Comparison of ENCODE assay signal across 10 cellular contexts in the genomic region with DNA sequence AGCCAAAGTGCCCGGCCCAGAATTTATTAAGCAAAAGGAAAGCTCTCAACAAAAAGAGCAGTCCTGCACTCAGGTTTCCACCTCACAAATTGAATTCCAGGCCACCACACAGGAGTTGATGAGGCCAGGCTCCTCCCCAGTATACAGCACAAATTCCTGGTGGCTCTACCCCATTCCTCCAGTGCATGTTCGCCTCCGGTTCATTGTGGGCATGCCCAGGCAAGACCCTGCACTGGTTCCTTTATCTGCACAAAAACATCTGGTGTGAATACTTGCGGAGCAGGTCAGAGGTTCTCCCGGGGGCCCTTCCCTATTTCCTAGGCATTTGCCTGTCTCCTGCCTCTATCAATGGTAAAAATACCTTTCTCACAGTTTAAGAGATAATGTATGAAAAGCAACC.
DNase-seq lines count a peak whose midpoint lies in the region; ATAC-seq and TF ChIP-seq lines count a peak whose summit lies in the region.
"Had no signal": no experiment of that assay in that cellular context is flagged by ENCODE, and none has a peak within 500 bp of the region (broad histone marks: within the 10 kb centered on the region; RNA-seq: fewer than 3 reads in every experiment).

No MANE protein-coding gene starts in this region.

- peak overlapping the region; percentile 12; the same call in 1 of the 2 replicates for H3K4me3 ChIP-seq in HFF-Myc (replicated peaks; ENCODE audit: low read depth, low read length)
- H3K4me3 ChIP-seq in fibroblast of the aortic adventitia (ENCODE audit: low read depth, low read length): no peak overlapping the region
- no peak overlapping the region for H3K4me3 ChIP-seq in psoas muscle
- H3K4me3 ChIP-seq: left lung, vagina had no signal

- H3K9me3 ChIP-seq in psoas muscle: no peaks in the 10 kb centered on the region
- H3K9me3 ChIP-seq: left lung, vagina had no signal

- intact Hi-C loops in psoas muscle (cut with DNase I): no loop called here

- TF ChIP-seq CTCF in HFF-Myc (IDR thresholded peaks at IDR 0.05; ENCODE audit: low read depth, low read length, missing control alignments) (no peak), fibroblast of the aortic adventitia (IDR thresholded peaks at IDR 0.05; ENCODE audit: insufficient read depth, low read length) (no peak), psoas muscle (IDR thresholded peaks at IDR 0.05) (no peak)

- no peaks in the 10 kb centered on the region for H3K4me1 ChIP-seq in psoas muscle
- H3K4me1 ChIP-seq: left lung had no signal

- WGBS in psoas muscle, 3 donors: 52 to 58% (median 52%) methylated on average over 5 of the region's 5 CpGs

- no peaks in the 10 kb centered on the region for H3K36me3 ChIP-seq in psoas muscle (ENCODE audit: insufficient read depth in 1 of 2, low read depth in 1 of 2)
- H3K36me3 ChIP-seq: left lung, vagina had no signal

- DNase-seq in HFF-Myc (ENCODE audit: extremely low read depth, low read depth): peak; percentile 85
- DNase-seq in fibroblast of the aortic adventitia (ENCODE audit: low read depth): peak; percentile 84
- DNase-seq in pulmonary artery endothelial cell (ENCODE audit: low read depth, low spot score): peak; percentile 81
- DNase-seq in NK-92 treated with Interleukin-12 subunit alpha and Interleukin-12 subunit beta, amount 100 ng/mL, for 24 hours (lab: John Stamatoyannopoulos, UW): no peak
- no peak for DNase-seq in psoas muscle
- no peak for DNase-seq in MV-4-11 (lab: John Stamatoyannopoulos, UW)
- DNase-seq: left lung had no signal

- peaks cover 0 to 1% (median 0%) of the 10 kb centered on the region in 3 donors for H3K27me3 ChIP-seq in psoas muscle (ENCODE audit: insufficient read depth in 3 of 3, low read length in 2 of 3)
- H3K27me3 ChIP-seq: left lung, vagina had no signal

- ATAC-seq in SK-N-SH treated with all-trans-retinoic acid at 6 μM for 48 hours: 0 out of 3 replicates have a peak, but pooled peaks have one; percentile 36
- ATAC-seq in psoas muscle: no peak
- ATAC-seq: left lung, Panc1 had no signal

- H3K27ac ChIP-seq in psoas muscle: no peak overlapping the region
- H3K27ac ChIP-seq: left lung, vagina had no signal

TF ChIP-seq in SK-N-SH treated with all-trans-retinoic acid at 6 μM for 48 hours, 23 proteins besides CTCF, POLR2A, EP300 and RAD21:
- TF ChIP-seq OSR1 (CRISPR knock-in tag; IDR thresholded peaks at IDR 0.05) (no peak), GLIS3 (CRISPR knock-in tag; IDR thresholded peaks at IDR 0.05) (no peak), ISL1 (CRISPR knock-in tag; IDR thresholded peaks at IDR 0.05) (no peak), ARNTL (CRISPR knock-in tag; IDR thresholded peaks at IDR 0.05; ENCODE audit: borderline replicate concordance, low read depth) (no peak), ZNF565 (CRISPR knock-in tag; conservative IDR thresholded peaks at IDR 0.05; ENCODE audit: low read depth) (no peak), TOX (CRISPR knock-in tag; IDR thresholded peaks at IDR 0.05; ENCODE audit: borderline replicate concordance) (no peak), RARB (CRISPR knock-in tag; IDR thresholded peaks at IDR 0.05) (no peak), ZNF8 (CRISPR knock-in tag; IDR thresholded peaks at IDR 0.05) (no peak), ZNF70 (CRISPR knock-in tag; IDR thresholded peaks at IDR 0.05) (no peak), PPARA (CRISPR knock-in tag; IDR thresholded peaks at IDR 0.05; ENCODE audit: borderline replicate concordance) (no peak), BACH2 (CRISPR knock-in tag; IDR thresholded peaks at IDR 0.05; ENCODE audit: borderline replicate concordance) (no peak), TCF4 (CRISPR knock-in tag; IDR thresholded peaks at IDR 0.05; ENCODE audit: borderline replicate concordance) (no peak), CSDC2 (CRISPR knock-in tag; IDR thresholded peaks at IDR 0.05) (no peak), SNAI2 (CRISPR knock-in tag; IDR thresholded peaks at IDR 0.05) (no peak)
- TF ChIP-seq, protein P1, sequence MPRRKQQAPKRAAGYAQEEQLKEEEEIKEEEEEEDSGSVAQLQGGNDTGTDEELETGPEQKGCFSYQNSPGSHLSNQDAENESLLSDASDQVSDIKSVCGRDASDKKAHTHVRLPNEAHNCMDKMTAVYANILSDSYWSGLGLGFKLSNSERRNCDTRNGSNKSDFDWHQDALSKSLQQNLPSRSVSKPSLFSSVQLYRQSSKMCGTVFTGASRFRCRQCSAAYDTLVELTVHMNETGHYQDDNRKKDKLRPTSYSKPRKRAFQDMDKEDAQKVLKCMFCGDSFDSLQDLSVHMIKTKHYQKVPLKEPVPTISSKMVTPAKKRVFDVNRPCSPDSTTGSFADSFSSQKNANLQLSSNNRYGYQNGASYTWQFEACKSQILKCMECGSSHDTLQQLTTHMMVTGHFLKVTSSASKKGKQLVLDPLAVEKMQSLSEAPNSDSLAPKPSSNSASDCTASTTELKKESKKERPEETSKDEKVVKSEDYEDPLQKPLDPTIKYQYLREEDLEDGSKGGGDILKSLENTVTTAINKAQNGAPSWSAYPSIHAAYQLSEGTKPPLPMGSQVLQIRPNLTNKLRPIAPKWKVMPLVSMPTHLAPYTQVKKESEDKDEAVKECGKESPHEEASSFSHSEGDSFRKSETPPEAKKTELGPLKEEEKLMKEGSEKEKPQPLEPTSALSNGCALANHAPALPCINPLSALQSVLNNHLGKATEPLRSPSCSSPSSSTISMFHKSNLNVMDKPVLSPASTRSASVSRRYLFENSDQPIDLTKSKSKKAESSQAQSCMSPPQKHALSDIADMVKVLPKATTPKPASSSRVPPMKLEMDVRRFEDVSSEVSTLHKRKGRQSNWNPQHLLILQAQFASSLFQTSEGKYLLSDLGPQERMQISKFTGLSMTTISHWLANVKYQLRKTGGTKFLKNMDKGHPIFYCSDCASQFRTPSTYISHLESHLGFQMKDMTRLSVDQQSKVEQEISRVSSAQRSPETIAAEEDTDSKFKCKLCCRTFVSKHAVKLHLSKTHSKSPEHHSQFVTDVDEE (CRISPR knock-in tag; IDR thresholded peaks at IDR 0.05): no peak
- TF ChIP-seq, protein P2, sequence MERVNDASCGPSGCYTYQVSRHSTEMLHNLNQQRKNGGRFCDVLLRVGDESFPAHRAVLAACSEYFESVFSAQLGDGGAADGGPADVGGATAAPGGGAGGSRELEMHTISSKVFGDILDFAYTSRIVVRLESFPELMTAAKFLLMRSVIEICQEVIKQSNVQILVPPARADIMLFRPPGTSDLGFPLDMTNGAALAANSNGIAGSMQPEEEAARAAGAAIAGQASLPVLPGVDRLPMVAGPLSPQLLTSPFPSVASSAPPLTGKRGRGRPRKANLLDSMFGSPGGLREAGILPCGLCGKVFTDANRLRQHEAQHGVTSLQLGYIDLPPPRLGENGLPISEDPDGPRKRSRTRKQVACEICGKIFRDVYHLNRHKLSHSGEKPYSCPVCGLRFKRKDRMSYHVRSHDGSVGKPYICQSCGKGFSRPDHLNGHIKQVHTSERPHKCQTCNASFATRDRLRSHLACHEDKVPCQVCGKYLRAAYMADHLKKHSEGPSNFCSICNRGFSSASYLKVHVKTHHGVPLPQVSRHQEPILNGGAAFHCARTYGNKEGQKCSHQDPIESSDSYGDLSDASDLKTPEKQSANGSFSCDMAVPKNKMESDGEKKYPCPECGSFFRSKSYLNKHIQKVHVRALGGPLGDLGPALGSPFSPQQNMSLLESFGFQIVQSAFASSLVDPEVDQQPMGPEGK (CRISPR knock-in tag; IDR thresholded peaks at IDR 0.05; ENCODE audit: borderline replicate concordance): no peak
- TF ChIP-seq, protein P3, sequence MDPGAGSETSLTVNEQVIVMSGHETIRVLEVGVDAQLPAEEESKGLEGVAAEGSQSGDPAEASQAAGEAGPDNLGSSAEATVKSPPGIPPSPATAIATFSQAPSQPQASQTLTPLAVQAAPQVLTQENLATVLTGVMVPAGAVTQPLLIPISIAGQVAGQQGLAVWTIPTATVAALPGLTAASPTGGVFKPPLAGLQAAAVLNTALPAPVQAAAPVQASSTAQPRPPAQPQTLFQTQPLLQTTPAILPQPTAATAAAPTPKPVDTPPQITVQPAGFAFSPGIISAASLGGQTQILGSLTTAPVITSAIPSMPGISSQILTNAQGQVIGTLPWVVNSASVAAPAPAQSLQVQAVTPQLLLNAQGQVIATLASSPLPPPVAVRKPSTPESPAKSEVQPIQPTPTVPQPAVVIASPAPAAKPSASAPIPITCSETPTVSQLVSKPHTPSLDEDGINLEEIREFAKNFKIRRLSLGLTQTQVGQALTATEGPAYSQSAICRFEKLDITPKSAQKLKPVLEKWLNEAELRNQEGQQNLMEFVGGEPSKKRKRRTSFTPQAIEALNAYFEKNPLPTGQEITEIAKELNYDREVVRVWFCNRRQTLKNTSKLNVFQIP (CRISPR knock-in tag; IDR thresholded peaks at IDR 0.05; ENCODE audit: borderline replicate concordance, low read depth): no peak
- TF ChIP-seq, protein P4, sequence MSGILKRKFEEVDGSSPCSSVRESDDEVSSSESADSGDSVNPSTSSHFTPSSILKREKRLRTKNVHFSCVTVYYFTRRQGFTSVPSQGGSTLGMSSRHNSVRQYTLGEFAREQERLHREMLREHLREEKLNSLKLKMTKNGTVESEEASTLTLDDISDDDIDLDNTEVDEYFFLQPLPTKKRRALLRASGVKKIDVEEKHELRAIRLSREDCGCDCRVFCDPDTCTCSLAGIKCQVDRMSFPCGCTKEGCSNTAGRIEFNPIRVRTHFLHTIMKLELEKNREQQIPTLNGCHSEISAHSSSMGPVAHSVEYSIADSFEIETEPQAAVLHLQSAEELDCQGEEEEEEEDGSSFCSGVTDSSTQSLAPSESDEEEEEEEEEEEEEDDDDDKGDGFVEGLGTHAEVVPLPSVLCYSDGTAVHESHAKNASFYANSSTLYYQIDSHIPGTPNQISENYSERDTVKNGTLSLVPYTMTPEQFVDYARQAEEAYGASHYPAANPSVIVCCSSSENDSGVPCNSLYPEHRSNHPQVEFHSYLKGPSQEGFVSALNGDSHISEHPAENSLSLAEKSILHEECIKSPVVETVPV (CRISPR knock-in tag; IDR thresholded peaks at IDR 0.05): no peak

Comparison
In these comparisons a context has a peak if more than half of its experiments do, and no peak if none do; other contexts are left out.
1. DNase-seq: peak in HFF-Myc (single experiment), fibroblast of the aortic adventitia (single experiment) and pulmonary artery endothelial cell (single experiment); none in NK-92 treated with Interleukin-12 subunit alpha and Interleukin-12 subunit beta, amount 100 ng/mL, for 24 hours (single experiment), psoas muscle (0 of 2) and MV-4-11 (single experiment).